ENCODE assay signal across 8 cellular contexts in genomic region chr1:109546311-109547109, GRCh38.
DNase-seq lines count a peak whose midpoint lies in the region; ATAC-seq and TF ChIP-seq lines count a peak whose summit lies in the region.

No MANE protein-coding gene starts in this region.

- TF ChIP-seq CTCF in GM10248 (IDR thresholded peaks at IDR 0.05; ENCODE audit: control extremely low read depth, extremely low read depth, low read depth, missing control alignments) (peak; percentile 85), choroid plexus epithelial cell (conservative IDR thresholded peaks at IDR 0.05; ENCODE audit: low read depth, low read length) (peak; percentile 89)

- peak; percentile 50 for ATAC-seq in HG03280 (IDR thresholded peaks at IDR 0.05; ENCODE audit: unreplicated experiment)
- ATAC-seq in HG02840 (IDR thresholded peaks at IDR 0.05; ENCODE audit: low FRiP score, unreplicated experiment): no peak

- POLR2A ChIA-PET in GM10248 (lab: Yijun Ruan, JAX): interaction anchor here (1.5 kb wide), 1 partner anchor 84 kb away, joined by 5 read pairs; no protein-coding TSS in a partner anchor

- DNase-seq in GM10248 (ENCODE audit: extremely low spot score) (peak; percentile 89), NCI-H345 treated with DMSO at 0.1 percent for 48 hours (lab: John Stamatoyannopoulos, UW; ENCODE audit: unreplicated experiment) (peak; percentile 88), choroid plexus epithelial cell (ENCODE audit: low read depth) (peak; percentile 93), kidney glomerular epithelial cell (lab: John Stamatoyannopoulos, UW) (peak; percentile 89)
- peak; percentile 79 for DNase-seq in activated CD4-positive, alpha-beta T cell treated with anti-CD3 and anti-CD28 coated beads for 1 hour
- DNase-seq in stimulated activated CD4-positive, alpha-beta T cell treated with anti-CD3 and anti-CD28 coated beads, Interleukin-15, amount 100 ng/mL, for 1 hour (ENCODE audit: low read depth in 1 of 2, low spot score in 1 of 2): peak; percentile 69 to 70

- peak overlapping the region; percentile 20 for H3K4me3 ChIP-seq in choroid plexus epithelial cell (ENCODE audit: low read depth, low read length)

- CTCF ChIA-PET in GM10248 (lab: Yijun Ruan, JAX): interaction anchor here (0.6 to 26.3 kb wide), 42 partner anchors 13 to 541 kb away, joined by 3 to 1898 read pairs (median 4); partner anchors contain the start of genes AHCYL1, AMIGO1, AMPD2 and ATXN7L2
